ENCODE assay signal across 8 cellular contexts in the genomic region with DNA sequence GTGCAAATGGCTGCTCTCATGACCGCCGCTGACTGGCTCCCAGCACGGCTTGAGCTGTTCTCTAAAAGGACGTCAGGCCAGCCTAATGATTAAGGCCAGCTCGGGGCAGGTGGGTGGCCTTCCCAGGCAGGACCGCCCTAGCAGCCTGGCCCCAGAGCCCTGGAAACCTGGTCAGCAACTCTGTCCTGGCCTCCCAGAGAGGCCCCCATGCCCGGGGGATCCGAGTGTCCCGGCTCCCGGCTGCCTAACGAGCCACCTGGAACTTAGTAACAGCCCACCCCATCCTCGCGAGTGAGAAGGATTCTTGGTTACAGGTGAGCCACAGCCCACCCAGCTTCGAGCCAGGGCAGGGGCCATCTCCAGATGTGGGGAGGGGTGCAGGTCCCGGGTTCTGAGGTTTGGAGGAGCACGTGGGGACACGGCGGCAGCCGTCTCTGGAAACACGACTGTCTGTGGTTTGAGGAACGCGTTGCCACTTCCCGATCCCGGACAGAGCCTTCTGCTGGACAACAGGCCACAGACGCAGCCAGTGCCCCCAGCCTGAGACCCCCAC.
"Had no signal": no experiment of that assay in that cellular context is flagged by ENCODE, and none has a peak within 500 bp of the region (broad histone marks: within the 10 kb centered on the region; RNA-seq: fewer than 3 reads in every experiment).

No MANE protein-coding gene starts in this region.

- H3K9ac ChIP-seq: GM23248 had no signal

- H3K36me3 ChIP-seq: HAP-1 had no signal

- H2AFZ ChIP-seq: GM23248 had no signal

- ATAC-seq: HCT116 had no signal

- H3K9me3 ChIP-seq: HAP-1 had no signal

- FAIRE-seq: HTR-8/SVneo had no signal

- DNase-seq: GM23248, GOT3, H7, HFFc6, KBM-7 had no signal

- H3K4me1 ChIP-seq: HAP-1 had no signal

- H3K4me3 ChIP-seq: GM23248, HAP-1 had no signal

- H3K27ac ChIP-seq: GM23248 had no signal
